Comparison of ENCODE assay signal across 9 cellular contexts in genomic region chr2:235135990-235136561, GRCh38.
A peak's percentile ranks its signal among the peaks of the same experiment; 100 is the strongest.
DNase-seq lines count a peak whose midpoint lies in the region; ATAC-seq and TF ChIP-seq lines count a peak whose summit lies in the region.
"Had no signal": no experiment of that assay in that cellular context is flagged by ENCODE, and none has a peak within 500 bp of the region (broad histone marks: within the 10 kb centered on the region; RNA-seq: fewer than 3 reads in every experiment).

No MANE protein-coding gene starts in this region.

- no peaks in the 10 kb centered on the region for H3K4me1 ChIP-seq in liver (ENCODE audit: control insufficient read depth in 4 of 4, insufficient read depth in 4 of 4, low read length in 3 of 4)

- TF ChIP-seq CTCF in liver (IDR thresholded peaks at IDR 0.05; ENCODE audit: low read depth, low read length, missing input control), result peak; percentile 66

- no peak overlapping the region for H3K4me3 ChIP-seq in liver (ENCODE audit: low read depth in 1 of 3, low read length in 3 of 3)
- H3K4me3 ChIP-seq: BLaER1 treated with 17β-estradiol and CSF1 and Interleukin-3, amounts not matched to agents 10 nM and 100 nM had no signal

- no peak overlapping the region for H3K9ac ChIP-seq in liver (ENCODE audit: low read depth in 1 of 2, low read length in 2 of 2)
- H3K9ac ChIP-seq: BLaER1 treated with 17β-estradiol and CSF1 and Interleukin-3, amounts not matched to agents 10 nM and 100 nM had no signal

- no peak for ATAC-seq in HG03108 (IDR thresholded peaks at IDR 0.05; ENCODE audit: unreplicated experiment)

- 37% methylated on average over 19 of the region's 19 CpGs for WGBS in liver

- TF ChIP-seq RAD21 in liver (IDR thresholded peaks at IDR 0.05), result peak; percentile 83 to 94

- no peaks in the 10 kb centered on the region for H3K36me3 ChIP-seq in liver (ENCODE audit: control insufficient read depth in 4 of 4, insufficient read depth in 3 of 4, low read depth in 1 of 4, low read length in 3 of 4)
- H3K36me3 ChIP-seq: BLaER1 treated with 17β-estradiol and CSF1 and Interleukin-3, amounts not matched to agents 10 nM and 100 nM had no signal

- DNase-seq in NCI-H1436 (lab: John Stamatoyannopoulos, UW) (peak; percentile 61), NCI-H1436 treated with DMSO at 0.1 percent for 48 hours (lab: John Stamatoyannopoulos, UW) (no peak), NCI-H1694 (lab: John Stamatoyannopoulos, UW) (peak; percentile 57), dedifferentiated amniotic fluid mesenchymal stem cell (ENCODE audit: extremely low spot score) (peak; percentile 74)
- DNase-seq in activated CD4-positive, CD25-positive, alpha-beta regulatory T cell treated with anti-CD3 and anti-CD28 coated beads, Interleukin-2, amount 50 U/mL, for 72 hours, result peak; percentile 45
- peak; percentile 41 for DNase-seq in stimulated activated CD8-positive, alpha-beta memory T cell treated with anti-CD3 and anti-CD28 coated beads, Interleukin-12 subunit alpha, Interleukin-12 subunit beta, amount 100 ng/mL, for 1 hour (ENCODE audit: low read depth)

- no peaks in the 10 kb centered on the region for H3K27me3 ChIP-seq in liver (ENCODE audit: control insufficient read depth in 4 of 4, insufficient read depth in 4 of 4, low read length in 3 of 4)
- H3K27me3 ChIP-seq: BLaER1 treated with 17β-estradiol and CSF1 and Interleukin-3, amounts not matched to agents 10 nM and 100 nM had no signal

- no peaks in the 10 kb centered on the region for H3K9me3 ChIP-seq in liver (ENCODE audit: control insufficient read depth in 4 of 4, low read length in 3 of 4)
- H3K9me3 ChIP-seq: BLaER1 treated with 17β-estradiol and CSF1 and Interleukin-3, amounts not matched to agents 10 nM and 100 nM had no signal

- H3K27ac ChIP-seq in liver (ENCODE audit: low read depth in 1 of 2, low read length in 2 of 2), result no peak overlapping the region
- H3K27ac ChIP-seq: BLaER1 treated with 17β-estradiol and CSF1 and Interleukin-3, amounts not matched to agents 10 nM and 100 nM had no signal

TF ChIP-seq in liver, 16 proteins besides CTCF, POLR2A, EP300 and RAD21:
- TF ChIP-seq HNF4A (conservative IDR thresholded peaks at IDR 0.05) (peak; percentile 31 to 50), TAF1 (conservative IDR thresholded peaks at IDR 0.05) (no peak)
